ENCODE assay signal across 8 cellular contexts in the genomic region with DNA sequence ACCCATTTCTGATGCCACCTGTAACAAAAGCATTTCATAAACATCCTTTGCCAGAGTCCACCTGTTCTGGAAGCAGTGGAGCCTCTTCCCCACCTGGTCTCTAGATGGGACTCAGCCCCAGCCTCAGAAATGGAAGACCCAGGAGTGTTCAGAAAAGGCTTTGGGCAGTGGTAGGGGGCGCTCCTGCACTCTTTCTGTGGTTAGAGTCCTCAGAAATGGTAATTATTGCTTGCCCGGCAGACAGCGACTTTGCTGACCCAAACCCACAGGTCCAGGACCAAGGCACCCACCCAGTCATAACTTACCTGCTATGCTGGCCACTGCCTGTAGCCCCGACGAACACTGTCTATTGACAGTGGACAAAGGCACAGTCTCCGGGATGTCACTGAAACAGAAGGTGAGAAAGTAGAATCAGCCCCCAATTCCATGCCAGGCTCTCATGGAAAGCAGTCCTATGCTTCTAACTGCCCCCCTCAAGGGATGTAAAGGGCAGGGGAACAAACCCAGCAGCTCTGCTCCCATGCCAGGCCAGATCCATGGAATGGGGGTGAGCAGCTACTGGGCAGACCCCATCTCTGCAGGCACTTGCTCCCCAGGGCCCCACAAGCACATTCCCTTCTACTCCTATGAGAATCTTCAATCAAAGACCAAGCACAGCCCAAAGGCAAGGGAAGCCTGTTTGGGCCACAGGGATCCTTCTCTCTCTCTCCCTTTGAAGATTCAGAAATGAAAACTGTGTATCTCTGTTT. TPM values are rescaled to one million over a fixed set of nuclear protein-coding genes. Genes with fewer than 3 reads are reported as not detected.
DNase-seq lines count a peak whose midpoint lies in the region; ATAC-seq and TF ChIP-seq lines count a peak whose summit lies in the region.

No MANE protein-coding gene starts in this region.

- DNase-seq in CD4-positive, alpha-beta memory T cell: peak in 1 of 5 donors; percentile 12
- peak in 1 of 2 experiments; percentile 47 for DNase-seq in HL-60 (ENCODE audit: low read depth in 1 of 2, low spot score in 1 of 2)
- peak; percentile 32 for DNase-seq in activated CD4-positive, alpha-beta memory T cell treated with anti-CD3 and anti-CD28 coated beads, Interleukin-2, amount 10 ng/mL, durations not matched to agents 7 days and 5 days
- DNase-seq in left lobe of liver (ENCODE audit: low spot score): peak; percentile 53
- no peak for DNase-seq in LoVo (ENCODE audit: low spot score)
- no peak for DNase-seq in amniotic stem cell (lab: John Stamatoyannopoulos, UW)
- no peak for DNase-seq in AG08395 (ENCODE audit: low spot score)
- no peak for DNase-seq in NCI-H446 (lab: John Stamatoyannopoulos, UW)

- CTCF ChIA-PET in CD4-positive, alpha-beta memory T cell (lab: Charles Lee; ENCODE audit: partially characterized antibody): interaction anchor here (1.2 to 3.7 kb wide), 6 partner anchors 13 to 214 kb away, joined by 3 to 12 read pairs (median 8); partner anchors contain the start of genes OXSR1 and XYLB
- CTCF ChIA-PET in activated CD4-positive, alpha-beta memory T cell treated with anti-CD3 and anti-CD28 coated beads, Interleukin-2, amount 10 ng/mL, durations not matched to agents 7 days and 5 days (lab: Charles Lee): interaction anchor here (2.2 to 2.6 kb wide), 2 partner anchors 32 to 214 kb away, joined by 8 to 12 read pairs; partner anchors contain the start of gene XYLB

- H3K9me3 Mint-ChIP-seq in CD4-positive, alpha-beta memory T cell: no peaks in the 10 kb centered on the region
- no peaks in the 10 kb centered on the region for H3K9me3 Mint-ChIP-seq in activated CD4-positive, alpha-beta memory T cell treated with anti-CD3 and anti-CD28 coated beads, Interleukin-2, amount 10 ng/mL, durations not matched to agents 7 days and 5 days

- H3K4me1 Mint-ChIP-seq in CD4-positive, alpha-beta memory T cell: peaks cover 26 to 55% (median 34%) of the 10 kb centered on the region in 4 donors
- peaks cover 33% of the 10 kb centered on the region for H3K4me1 Mint-ChIP-seq in activated CD4-positive, alpha-beta memory T cell treated with anti-CD3 and anti-CD28 coated beads, Interleukin-2, amount 10 ng/mL, durations not matched to agents 7 days and 5 days

- no peaks in the 10 kb centered on the region for H3K27me3 Mint-ChIP-seq in CD4-positive, alpha-beta memory T cell
- no peaks in the 10 kb centered on the region for H3K27me3 Mint-ChIP-seq in activated CD4-positive, alpha-beta memory T cell treated with anti-CD3 and anti-CD28 coated beads, Interleukin-2, amount 10 ng/mL, durations not matched to agents 7 days and 5 days

- H3K4me3 ChIP-seq in CD4-positive, alpha-beta memory T cell (ENCODE audit: low read length in 2 of 2): no peak overlapping the region
- H3K4me3 ChIP-seq in HL-60 (replicated peaks; ENCODE audit: insufficient read depth, low read length): no peak overlapping the region

- peaks cover 48% of the 10 kb centered on the region for H3K4me1 ChIP-seq in CD4-positive, alpha-beta memory T cell (ENCODE audit: insufficient read depth, low read length)

- H3K27ac ChIP-seq in CD4-positive, alpha-beta memory T cell (ENCODE audit: low read depth, low read length): no peak overlapping the region
- H3K27ac ChIP-seq in HL-60 (replicated peaks): no peak overlapping the region

- H3K36me3 ChIP-seq in CD4-positive, alpha-beta memory T cell (ENCODE audit: insufficient read depth, low read length): peaks cover 60% of the 10 kb centered on the region

- POLR2A ChIA-PET in CD4-positive, alpha-beta memory T cell (lab: Charles Lee; ENCODE audit: partially characterized antibody): interaction anchor here (0.6 to 2.5 kb wide), 3 partner anchors 13 to 91 kb away, joined by 3 to 9 read pairs (median 4); partner anchors contain the start of gene OXSR1
- POLR2A ChIA-PET in activated CD4-positive, alpha-beta memory T cell treated with anti-CD3 and anti-CD28 coated beads, Interleukin-2, amount 10 ng/mL, durations not matched to agents 7 days and 5 days (lab: Charles Lee): interaction anchor here (3.8 kb wide), 1 partner anchor 33 kb away, joined by 13 read pairs; the partner anchor contains the start of gene OXSR1

- no peak overlapping the region for H3K4me3 Mint-ChIP-seq in CD4-positive, alpha-beta memory T cell
- no peak overlapping the region for H3K4me3 Mint-ChIP-seq in activated CD4-positive, alpha-beta memory T cell treated with anti-CD3 and anti-CD28 coated beads, Interleukin-2, amount 10 ng/mL, durations not matched to agents 7 days and 5 days

- no peaks in the 10 kb centered on the region for H3K9me3 ChIP-seq in CD4-positive, alpha-beta memory T cell (ENCODE audit: control insufficient read depth in 1 of 2, low read length in 2 of 2)

- peaks cover 31 to 76% of the 10 kb centered on the region in 2 donors for H3K36me3 Mint-ChIP-seq in CD4-positive, alpha-beta memory T cell
- H3K36me3 Mint-ChIP-seq in activated CD4-positive, alpha-beta memory T cell treated with anti-CD3 and anti-CD28 coated beads, Interleukin-2, amount 10 ng/mL, durations not matched to agents 7 days and 5 days (ENCODE audit: low read depth): peaks cover 75% of the 10 kb centered on the region

- ATAC-seq in left lobe of liver: no peak

- no peaks in the 10 kb centered on the region for H3K27me3 ChIP-seq in CD4-positive, alpha-beta memory T cell (ENCODE audit: insufficient read depth, low read length)
- H3K27me3 ChIP-seq in HL-60 (ENCODE audit: insufficient read depth, poor library complexity, severe bottlenecking): no peaks in the 10 kb centered on the region

- TF ChIP-seq CTCF in HL-60 (IDR thresholded peaks at IDR 0.05; ENCODE audit: insufficient read depth, low read length): peak; percentile 32

- peak overlapping the region; percentile 19 to 80 (median 48) for H3K27ac Mint-ChIP-seq in CD4-positive, alpha-beta memory T cell
- no peak overlapping the region for H3K27ac Mint-ChIP-seq in activated CD4-positive, alpha-beta memory T cell treated with anti-CD3 and anti-CD28 coated beads, Interleukin-2, amount 10 ng/mL, durations not matched to agents 7 days and 5 days

- intact Hi-C loops in CD4-positive, alpha-beta memory T cell (cut with micrococcal nuclease): loop anchor here (5.0 to 10.0 kb wide), 3 partner anchors 323 to 1273 kb away; partner anchors contain the start of genes ACVR2B and RPSA

RNA-seq across cellular contexts. Expression of gene ACAA1, which starts 5.1 kb away (rescaled TPM):
- total RNA-seq in CD4-positive, alpha-beta memory T cell: 10 to 100 TPM; 78.7 to 82.8 TPM
- 10 to 100 TPM; 52.4 to 76.3 TPM for polyA plus RNA-seq in CD4-positive, alpha-beta memory T cell
- 10 to 100 TPM; 76.8 to 77.5 TPM for total RNA-seq in activated CD4-positive, alpha-beta memory T cell treated with anti-CD3 and anti-CD28 coated beads, Interleukin-2, amount 10 ng/mL, durations not matched to agents 7 days and 5 days
- 479 TPM for total RNA-seq in left lobe of liver

RNA-seq across cellular contexts. Expression of gene MYD88, which starts 6.7 kb away (rescaled TPM):
- total RNA-seq in CD4-positive, alpha-beta memory T cell: 10 to 100 TPM; 50.5 to 57.4 TPM
- 100 to 1,000 TPM; 104 to 129 TPM for polyA plus RNA-seq in CD4-positive, alpha-beta memory T cell
- total RNA-seq in activated CD4-positive, alpha-beta memory T cell treated with anti-CD3 and anti-CD28 coated beads, Interleukin-2, amount 10 ng/mL, durations not matched to agents 7 days and 5 days: 10 to 100 TPM; 87.9 to 91.3 TPM
- total RNA-seq in left lobe of liver: 37.5 TPM

RNA-seq across cellular contexts. Expression of gene OXSR1, which starts 33.5 kb away (rescaled TPM):
- total RNA-seq in CD4-positive, alpha-beta memory T cell: 10 to 100 TPM; 39.6 to 43.9 TPM
- polyA plus RNA-seq in CD4-positive, alpha-beta memory T cell: 10 to 100 TPM; 13.3 to 18.0 TPM
- 10 to 100 TPM; 67.5 to 71.3 TPM for total RNA-seq in activated CD4-positive, alpha-beta memory T cell treated with anti-CD3 and anti-CD28 coated beads, Interleukin-2, amount 10 ng/mL, durations not matched to agents 7 days and 5 days
- 12.1 TPM for total RNA-seq in left lobe of liver

Comparison
In these comparisons a context has a peak if more than half of its experiments do, and no peak if none do; other contexts are left out.
1. DNase-seq: peak in activated CD4-positive, alpha-beta memory T cell treated with anti-CD3 and anti-CD28 coated beads, Interleukin-2, amount 10 ng/mL, durations not matched to agents 7 days and 5 days (single experiment) and left lobe of liver (single experiment); none in LoVo (single experiment), amniotic stem cell (single experiment), AG08395 (single experiment) and NCI-H446 (0 of 2).